ENCODE assay signal across 21 cellular contexts in genomic region chr20:51886341-51886740, GRCh38.
"Had no signal": no experiment of that assay in that cellular context is flagged by ENCODE, and none has a peak within 500 bp of the region (broad histone marks: within the 10 kb centered on the region; RNA-seq: fewer than 3 reads in every experiment).

No MANE protein-coding gene starts in this region.

- H3K79me2 ChIP-seq: hepatocyte had no signal

- H3K27ac ChIP-seq: hepatocyte, neutrophil, sigmoid colon, skin epidermis, stomach, thoracic aorta, transverse colon had no signal

- FAIRE-seq: colon had no signal

- H3K4me1 ChIP-seq: sigmoid colon, stomach, transverse colon had no signal

- H3K4me3 ChIP-seq: hepatocyte, lung, sigmoid colon, skin epidermis, stomach, thoracic aorta, transverse colon had no signal

- H3K9me3 ChIP-seq: neutrophil, sigmoid colon, stomach, thoracic aorta, transverse colon had no signal

- H3K27me3 ChIP-seq: sigmoid colon, transverse colon had no signal

- H3K4me2 ChIP-seq: hepatocyte had no signal

- ATAC-seq: left colon; left ventricle myocardium superior; stimulated activated naive B cell treated with anti-CD40 and anti-IgM and Interleukin-4, amounts not matched to agents 10 μg/mL and 1 μg/mL and 100 μg/mL, for 72 hours had no signal

- H3K36me3 ChIP-seq: neutrophil, sigmoid colon, stomach, thoracic aorta, transverse colon had no signal

- DNase-seq: dermis blood vessel endothelial cell; foreskin melanocyte; head of caudate nucleus; left colon; left ventricle myocardium superior; mesenchymal stem cell; naive B cell; posterior cingulate gyrus; sigmoid colon; stimulated activated CD4-positive, alpha-beta T cell treated with anti-CD3 and anti-CD28 coated beads, Interleukin-2, amount 100 ng/mL, for 24 hours; stimulated activated CD4-positive, alpha-beta T cell treated with anti-CD3 and anti-CD28 coated beads, Interleukin-4, amount 100 ng/mL, for 4 hours; stimulated activated naive B cell treated with anti-CD40 and anti-IgM and Interleukin-4, amounts not matched to agents 10 μg/mL and 1 μg/mL and 100 μg/mL, for 72 hours; stomach; substantia nigra; transverse colon had no signal
